In the genomic region with DNA sequence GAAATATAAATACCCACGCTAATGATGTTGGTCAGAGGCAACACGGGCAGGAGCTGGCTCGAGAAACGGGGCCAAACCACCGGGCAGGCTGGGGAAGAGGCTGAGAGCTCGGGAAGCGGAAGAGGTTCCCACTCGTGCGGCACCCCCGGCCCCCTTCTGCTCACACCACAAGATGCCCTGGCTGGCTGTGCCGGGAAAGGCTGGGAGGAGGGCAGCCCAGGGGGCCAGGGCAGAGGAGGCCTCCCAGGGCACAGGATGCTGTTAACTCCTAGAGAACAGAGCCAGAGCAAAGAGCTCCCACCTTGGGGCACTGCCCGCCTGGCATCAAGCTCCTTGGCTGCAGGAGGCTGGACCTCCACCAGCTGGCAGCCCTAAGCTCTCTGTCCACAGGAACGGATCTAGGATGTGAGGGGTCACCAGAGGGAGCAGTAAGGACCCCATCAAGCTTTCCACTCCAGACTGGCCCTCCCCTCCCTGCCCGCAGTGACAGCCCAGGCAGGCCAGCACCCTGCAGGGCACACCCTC, we compare ENCODE assay signal across 18 cellular contexts. TPM values are rescaled to one million over a fixed set of nuclear protein-coding genes. Genes with fewer than 3 reads are reported as not detected.
DNase-seq lines count a peak whose midpoint lies in the region; ATAC-seq and TF ChIP-seq lines count a peak whose summit lies in the region.
"Had no signal": no experiment of that assay in that cellular context is flagged by ENCODE, and none has a peak within 500 bp of the region (broad histone marks: within the 10 kb centered on the region; RNA-seq: fewer than 3 reads in every experiment).

No MANE protein-coding gene starts in this region.

- H3K27me3 ChIP-seq in heart left ventricle (no peaks in the 10 kb centered on the region), neural progenitor cell (no peaks in the 10 kb centered on the region), stomach (peaks cover 0 to 8% (median 0%) of the 10 kb centered on the region in 3 donors)
- H3K27me3 ChIP-seq: BLaER1 treated with 17β-estradiol and CSF1 and Interleukin-3, amounts not matched to agents 10 nM and 100 nM had no signal

- H3K4me3 Mint-ChIP-seq in neural progenitor cell: no peak overlapping the region
- H3K4me3 Mint-ChIP-seq: B cell; CD8-positive, alpha-beta T cell; HFFc6 had no signal

- TF ChIP-seq POLR2A in heart left ventricle (IDR thresholded peaks at IDR 0.05) (no peak), stomach (IDR thresholded peaks at IDR 0.05) (no peak)

- no peak overlapping the region for H2AFZ ChIP-seq in neural progenitor cell (replicated peaks)
- H2AFZ ChIP-seq: GM23248 had no signal

- H3K9ac ChIP-seq in neural progenitor cell: no peak overlapping the region
- H3K9ac ChIP-seq: GM23248 had no signal

- peaks cover 5% of the 10 kb centered on the region for H4K20me1 ChIP-seq in neural progenitor cell (ENCODE audit: low read depth)

- H3K9me3 ChIP-seq in heart left ventricle (no peaks in the 10 kb centered on the region), neural progenitor cell (ENCODE audit: low read depth) (no peaks in the 10 kb centered on the region), stomach (no peaks in the 10 kb centered on the region)
- H3K9me3 ChIP-seq: BLaER1 treated with 17β-estradiol and CSF1 and Interleukin-3, amounts not matched to agents 10 nM and 100 nM had no signal

- peaks cover 27% of the 10 kb centered on the region for H3K4me1 Mint-ChIP-seq in neural progenitor cell

- TF ChIP-seq CTCF in heart left ventricle (IDR thresholded peaks at IDR 0.05): no peak
- no peak for TF ChIP-seq CTCF in neural progenitor cell (IDR thresholded peaks at IDR 0.05)
- TF ChIP-seq CTCF in stomach (IDR thresholded peaks at IDR 0.05): no peak

- peaks cover 9% of the 10 kb centered on the region for H3K27me3 Mint-ChIP-seq in neural progenitor cell (ENCODE audit: insufficient read depth, low read depth)

- H3K4me3 ChIP-seq in heart left ventricle: no peak overlapping the region
- H3K4me3 ChIP-seq in neural progenitor cell: no peak overlapping the region
- H3K4me3 ChIP-seq in stomach: no peak overlapping the region
- H3K4me3 ChIP-seq: BLaER1 treated with 17β-estradiol and CSF1 and Interleukin-3, amounts not matched to agents 10 nM and 100 nM; GM23248 had no signal

- H3K9me3 Mint-ChIP-seq in neural progenitor cell: no peaks in the 10 kb centered on the region
- H3K9me3 Mint-ChIP-seq: CD8-positive, alpha-beta T cell; HFFc6 had no signal

- H3F3A ChIP-seq in neural progenitor cell (ENCODE audit: low read depth): no peaks in the 10 kb centered on the region

- intact Hi-C loops in Right ventricle myocardium superior (cut with DNase I) (no loop called here), cardiac septum (cut with DNase I) (no loop called here), heart left ventricle (cut with DNase I) (loop anchor here in 1 of 10 donors (5.0 to 10.0 kb wide), 2 partner anchors 36 to 113 kb away; no protein-coding TSS in a partner anchor), stomach (cut with DNase I; ENCODE audit: low total_unique reads) (no loop called here)

- WGBS in heart left ventricle, 4 donors: 45 to 52% (median 49%) methylated on average over 7 to 14 of the region's 14 CpGs
- 35 to 57% (median 40%) methylated on average over 12 to 14 of the region's 14 CpGs for WGBS in stomach, 5 donors

- H3K27ac ChIP-seq in heart left ventricle (peak overlapping the region in 4 of 12 donors; percentile 14 to 71 (median 35)), neural progenitor cell (no peak overlapping the region), stomach (peak overlapping the region in 3 of 5 donors; percentile 20 to 57 (median 46))
- H3K27ac ChIP-seq: BLaER1 treated with 17β-estradiol and CSF1 and Interleukin-3, amounts not matched to agents 10 nM and 100 nM; GM23248; HL-60 had no signal

- H3K4me2 ChIP-seq in neural progenitor cell: no peak overlapping the region
- H3K4me2 ChIP-seq: BLaER1 treated with 17β-estradiol and CSF1 and Interleukin-3, amounts not matched to agents 10 nM and 100 nM had no signal

- peaks cover 0 to 4% (median 0%) of the 10 kb centered on the region in 9 donors for H3K36me3 ChIP-seq in heart left ventricle
- H3K36me3 ChIP-seq in neural progenitor cell: no peaks in the 10 kb centered on the region
- peaks cover 0 to 10% (median 2%) of the 10 kb centered on the region in 4 donors for H3K36me3 ChIP-seq in stomach
- H3K36me3 ChIP-seq: BLaER1 treated with 17β-estradiol and CSF1 and Interleukin-3, amounts not matched to agents 10 nM and 100 nM had no signal

- H3K4me1 ChIP-seq in heart left ventricle: peaks cover 4 to 50% (median 27%) of the 10 kb centered on the region in 12 donors
- H3K4me1 ChIP-seq in neural progenitor cell: peaks cover 28% of the 10 kb centered on the region
- peaks cover 29 to 68% (median 49%) of the 10 kb centered on the region in 4 donors for H3K4me1 ChIP-seq in stomach

- peak overlapping the region; percentile 65 for H3K27ac Mint-ChIP-seq in neural progenitor cell
- H3K27ac Mint-ChIP-seq: B cell; CD8-positive, alpha-beta T cell; HFFc6 had no signal

- no peak for TF ChIP-seq EP300 in stomach (IDR thresholded peaks at IDR 0.05)

- H3K36me3 Mint-ChIP-seq in neural progenitor cell: no peaks in the 10 kb centered on the region
- H3K36me3 Mint-ChIP-seq: CD8-positive, alpha-beta T cell had no signal

- DNase-seq in Right ventricle myocardium superior: no peak
- no peak for DNase-seq in cardiac septum (ENCODE audit: low spot score)
- DNase-seq in heart left ventricle: no peak
- no peak for DNase-seq in neural progenitor cell (ENCODE audit: low spot score)
- DNase-seq in stomach: no peak
- DNase-seq in NCI-H526 treated with DMSO at 0.1 percent for 48 hours (lab: John Stamatoyannopoulos, UW): no peak
- DNase-seq: Calu3; CD8-positive, alpha-beta T cell; DMS79 treated with DMSO at 0.1 percent for 48 hours; GF-D8; GM23248; HCEC 1CT; HFFc6 had no signal

- peak; percentile 51 for ATAC-seq in Right ventricle myocardium superior (ENCODE audit: poor library complexity)
- ATAC-seq in heart left ventricle: peak in 3 of 4 donors; percentile 2 to 35 (median 31)
- ATAC-seq in GM21529 (IDR thresholded peaks at IDR 0.05; ENCODE audit: unreplicated experiment): no peak
- no peak for ATAC-seq in GM18519 (IDR thresholded peaks at IDR 0.05; ENCODE audit: low FRiP score, unreplicated experiment)
- ATAC-seq: CD8-positive, alpha-beta T cell had no signal

- H3K79me2 ChIP-seq in neural progenitor cell (ENCODE audit: low read depth): no peaks in the 10 kb centered on the region

RNA-seq across cellular contexts. Expression of a gene that starts 44.8 kb away (rescaled TPM):
- total RNA-seq in Right ventricle myocardium superior: 50.3 TPM
- 82.0 TPM for total RNA-seq in cardiac septum
- total RNA-seq in heart left ventricle: 10 to 100 TPM; 39.5 to 84.9 (median 63.2) TPM
- 10 to 100 TPM; 28.8 to 50.0 TPM for polyA plus RNA-seq in heart left ventricle
- total RNA-seq in neural progenitor cell (ENCODE audit: low replicate concordance): 3.4 and 10.1 TPM in 2 replicates
- total RNA-seq in stomach: 100 to 1,000 TPM in 2 of 5 donors, 10 to 100 TPM in 3; 24.6 to 166 (median 66.5) TPM
- 10 to 100 TPM in 1 of 3 donors, 1 to 10 TPM in 2; 6.0 to 11.8 (median 6.5) TPM for polyA plus RNA-seq in stomach

Comparison
In these comparisons a context has a peak if more than half of its experiments do, and no peak if none do; other contexts are left out.
1. ATAC-seq: peak in Right ventricle myocardium superior (single experiment) and heart left ventricle (3 of 4); none in GM21529 (single experiment) and GM18519 (single experiment).